8 cellular contexts compared by ENCODE assay signal in genomic region chr11:64778223-64778472, GRCh38. TPM values are rescaled to one million over a fixed set of nuclear protein-coding genes. Genes with fewer than 3 reads are reported as not detected.
DNase-seq lines count a peak whose midpoint lies in the region; ATAC-seq and TF ChIP-seq lines count a peak whose summit lies in the region.

No MANE protein-coding gene starts in this region.

- intact Hi-C loops in ovary (cut with DNase I): loop anchor here in 1 of 4 donors (5.0 kb wide), 1 partner anchor 36 kb away; the partner anchor contains the start of gene RASGRP2

- no peak for DNase-seq in ovary
- DNase-seq in SIG-M5 (lab: John Stamatoyannopoulos, UW): no peak
- no peak for DNase-seq in NCI-H2227 treated with DMSO at 0.1 percent for 48 hours (lab: John Stamatoyannopoulos, UW)
- DNase-seq in SKM-1 treated with dmso at 0.1 percent for 144 hours (lab: John Stamatoyannopoulos, UW; ENCODE audit: unreplicated experiment): no peak
- no peak for DNase-seq in stimulated activated naive CD4-positive, alpha-beta T cell (lab: John Stamatoyannopoulos, UW)

- 0 to 2% (median 0%) methylated on average over 2 to 27 of the region's 28 CpGs for WGBS in ovary, 3 donors

- peak; percentile 10 for ATAC-seq in GM19438 (IDR thresholded peaks at IDR 0.05; ENCODE audit: low read depth, unreplicated experiment)

- no peak for TF ChIP-seq EP300 in ovary (IDR thresholded peaks at IDR 0.05)

- no peak for TF ChIP-seq POLR2A in ovary (IDR thresholded peaks at IDR 0.05)

- H3K27ac ChIP-seq in KOPT-K1 (ENCODE audit: low read depth, low read length, poor library complexity, severe bottlenecking) (peak overlapping the region; percentile 94), ovary (peak overlapping the region; percentile 96 to 100)

- no peaks in the 10 kb centered on the region for H3K27me3 ChIP-seq in endocrine pancreas (ENCODE audit: control insufficient read depth, insufficient read depth, low read length)
- no peaks in the 10 kb centered on the region for H3K27me3 ChIP-seq in ovary

- TF ChIP-seq CTCF in ovary (IDR thresholded peaks at IDR 0.05): no peak

- H3K9ac ChIP-seq in endocrine pancreas (ENCODE audit: control insufficient read depth, insufficient read depth, low read length): peak overlapping the region; percentile 63

- H3K4me1 ChIP-seq in endocrine pancreas (ENCODE audit: control insufficient read depth, insufficient read depth, low read length) (peaks cover 16% of the 10 kb centered on the region), ovary (ENCODE audit: insufficient read depth) (peaks cover 7% of the 10 kb centered on the region)

- H3K4me3 ChIP-seq in endocrine pancreas (ENCODE audit: control insufficient read depth, insufficient read depth, low read length) (no peak overlapping the region), ovary (peak overlapping the region; percentile 74)

- H3K36me3 ChIP-seq in KOPT-K1 (ENCODE audit: insufficient read depth, low read length) (peaks cover 44% of the 10 kb centered on the region), endocrine pancreas (ENCODE audit: control insufficient read depth, insufficient read depth, low read length) (peaks cover 7% of the 10 kb centered on the region), ovary (no peaks in the 10 kb centered on the region)

- H3K9me3 ChIP-seq in KOPT-K1 (ENCODE audit: insufficient read depth, low read length, poor library complexity, severe bottlenecking): no peaks in the 10 kb centered on the region
- no peaks in the 10 kb centered on the region for H3K9me3 ChIP-seq in endocrine pancreas (ENCODE audit: control insufficient read depth, low read length)
- H3K9me3 ChIP-seq in ovary: no peaks in the 10 kb centered on the region

RNA-seq across cellular contexts. Expression of gene SF1, which starts 0.2 kb away (rescaled TPM):
- total RNA-seq in ovary: 100 to 1,000 TPM; 231 to 380 (median 306) TPM
- 100 to 1,000 TPM; 131 to 388 TPM for polyA plus RNA-seq in ovary

RNA-seq across cellular contexts. Expression of gene PYGM, which starts 18.4 kb away (rescaled TPM):
- 10 to 100 TPM in 1 of 7 donors, 1 to 10 TPM in 5, under 1 TPM in 1; 0.24 to 12.0 (median 3.1) TPM for total RNA-seq in ovary
- 1 to 10 TPM; 1.9 to 6.7 TPM for polyA plus RNA-seq in ovary

RNA-seq across cellular contexts. Expression of gene MAP4K2, which starts 24.9 kb away (rescaled TPM):
- 10 to 100 TPM in 5 of 7 donors, 1 to 10 TPM in 2; 5.6 to 15.5 (median 13.0) TPM for total RNA-seq in ovary
- 1 to 10 TPM; 2.3 to 9.9 TPM for polyA plus RNA-seq in ovary

RNA-seq across cellular contexts. Expression of gene MEN1, which starts 32.2 kb away (rescaled TPM):
- total RNA-seq in ovary: 10 to 100 TPM; 17.5 to 28.6 (median 22.6) TPM
- polyA plus RNA-seq in ovary: 10 to 100 TPM; 14.4 to 20.4 TPM

RNA-seq across cellular contexts. Expression of gene RASGRP2, which starts 34.2 kb away (rescaled TPM):
- 10 to 100 TPM in 1 of 7 donors, 1 to 10 TPM in 6; 2.1 to 18.9 (median 7.6) TPM for total RNA-seq in ovary
- polyA plus RNA-seq in ovary: 1 to 10 TPM; 7.0 to 9.0 TPM
